In genomic region chr19:556611-557382, GRCh38 we compare ENCODE assay signal across 1 cellular context.
TF ChIP-seq lines count a peak whose summit lies in the region.

No MANE protein-coding gene starts in this region.

TF ChIP-seq in HepG2, 621 proteins besides CTCF, POLR2A, EP300 and RAD21 (continued from another document and continues in another):
- TF ChIP-seq PRDM10 (CRISPR knock-in tag; IDR thresholded peaks at IDR 0.05; ENCODE audit: low read depth), result no peak
- TF ChIP-seq ZFP90 (CRISPR knock-in tag; IDR thresholded peaks at IDR 0.05; ENCODE audit: borderline replicate concordance), result peak; percentile 70; the same call in 1 of the 2 replicates
- no peak for TF ChIP-seq MED8 (CRISPR knock-in tag; IDR thresholded peaks at IDR 0.05; ENCODE audit: insufficient replicate concordance)
- TF ChIP-seq ZNF234 (CRISPR knock-in tag; conservative IDR thresholded peaks at IDR 0.05), result no peak
- TF ChIP-seq ZFP36L1 (CRISPR knock-in tag; IDR thresholded peaks at IDR 0.05), result no peak
- TF ChIP-seq EED (CRISPR knock-in tag; IDR thresholded peaks at IDR 0.05), result no peak
- no peak for TF ChIP-seq ZNF260 (CRISPR knock-in tag; IDR thresholded peaks at IDR 0.05; ENCODE audit: borderline replicate concordance, low read depth)
- no peak for TF ChIP-seq PPARG (CRISPR knock-in tag; conservative IDR thresholded peaks at IDR 0.05)
- no peak for TF ChIP-seq XRCC5 (optimal IDR thresholded peaks at IDR 0.05; ENCODE audit: low read length)
- TF ChIP-seq PHF5A (CRISPR knock-in tag; IDR thresholded peaks at IDR 0.05; ENCODE audit: low read depth, unreplicated experiment), result no peak
- no peak for TF ChIP-seq NKX3-1 (CRISPR knock-in tag; IDR thresholded peaks at IDR 0.05)
- TF ChIP-seq MIER2 (CRISPR knock-in tag; IDR thresholded peaks at IDR 0.05), result no peak
- no peak for TF ChIP-seq ZNF703 (CRISPR knock-in tag; IDR thresholded peaks at IDR 0.05; ENCODE audit: borderline replicate concordance)
- TF ChIP-seq MLLT10 (CRISPR knock-in tag; IDR thresholded peaks at IDR 0.05), result no peak
- TF ChIP-seq MAX (IDR thresholded peaks at IDR 0.05), result no peak
- no peak for TF ChIP-seq NR2C2 (CRISPR knock-in tag; IDR thresholded peaks at IDR 0.05; ENCODE audit: borderline replicate concordance)
- TF ChIP-seq ZNF281 (CRISPR knock-in tag; IDR thresholded peaks at IDR 0.05; ENCODE audit: borderline replicate concordance), result no peak
- TF ChIP-seq KLF11 (CRISPR knock-in tag; IDR thresholded peaks at IDR 0.05), result no peak
- TF ChIP-seq ZUFSP (CRISPR knock-in tag; IDR thresholded peaks at IDR 0.05; ENCODE audit: borderline replicate concordance), result no peak
- TF ChIP-seq ZNF777 (CRISPR knock-in tag; IDR thresholded peaks at IDR 0.05), result 0 out of 2 replicates have a peak, but pooled peaks have one; percentile 42
- TF ChIP-seq ZSCAN30 (CRISPR knock-in tag; IDR thresholded peaks at IDR 0.05), result no peak
- TF ChIP-seq ZNF12 (CRISPR knock-in tag; IDR thresholded peaks at IDR 0.05), result no peak
- peak; percentile 33; the same call in 1 of the 2 replicates for TF ChIP-seq DMAP1 (CRISPR knock-in tag; IDR thresholded peaks at IDR 0.05)
- no peak for TF ChIP-seq ZNF335 (CRISPR knock-in tag; IDR thresholded peaks at IDR 0.05)
- TF ChIP-seq ATF4 (CRISPR knock-in tag; IDR thresholded peaks at IDR 0.05), result no peak
- TF ChIP-seq CHD2 (IDR thresholded peaks at IDR 0.05; ENCODE audit: low read depth, low read length), result no peak
- TF ChIP-seq ZNF17 (CRISPR knock-in tag; IDR thresholded peaks at IDR 0.05), result no peak
- TF ChIP-seq GABPA (IDR thresholded peaks at IDR 0.05; ENCODE audit: low read depth, low read length), result no peak
- no peak for TF ChIP-seq GABPA (CRISPR knock-in tag; IDR thresholded peaks at IDR 0.05; ENCODE audit: low read depth)
- TF ChIP-seq HCFC1 (IDR thresholded peaks at IDR 0.05; ENCODE audit: low read depth, low read length), result no peak
- TF ChIP-seq TFDP1 (CRISPR knock-in tag; IDR thresholded peaks at IDR 0.05; ENCODE audit: borderline replicate concordance), result no peak
- TF ChIP-seq FOXO4 (CRISPR knock-in tag; conservative IDR thresholded peaks at IDR 0.05), result no peak
- TF ChIP-seq ZNF180 (CRISPR knock-in tag; IDR thresholded peaks at IDR 0.05; ENCODE audit: borderline replicate concordance, low read depth), result no peak
- TF ChIP-seq ZNF549 (CRISPR knock-in tag; IDR thresholded peaks at IDR 0.05), result no peak
- no peak for TF ChIP-seq ZNF136 (CRISPR knock-in tag; IDR thresholded peaks at IDR 0.05; ENCODE audit: low read depth)
- no peak for TF ChIP-seq ZBTB39 (CRISPR knock-in tag; IDR thresholded peaks at IDR 0.05)
- no peak for TF ChIP-seq ZBTB44 (CRISPR knock-in tag; IDR thresholded peaks at IDR 0.05)
- no peak for TF ChIP-seq ZNF274 (CRISPR knock-in tag; IDR thresholded peaks at IDR 0.05)
- TF ChIP-seq SAFB2 (CRISPR knock-in tag; IDR thresholded peaks at IDR 0.05; ENCODE audit: borderline replicate concordance, low read depth), result 0 out of 2 replicates have a peak, but pooled peaks have one; percentile 5
- TF ChIP-seq ZBTB7B (CRISPR knock-in tag; IDR thresholded peaks at IDR 0.05), result no peak
- TF ChIP-seq ATF7-NPFF (CRISPR knock-in tag; IDR thresholded peaks at IDR 0.05; ENCODE audit: low read depth), result no peak
- TF ChIP-seq THRA (CRISPR knock-in tag; IDR thresholded peaks at IDR 0.05; ENCODE audit: borderline replicate concordance), result no peak
- TF ChIP-seq SNAPC5 (CRISPR knock-in tag; IDR thresholded peaks at IDR 0.05; ENCODE audit: borderline replicate concordance), result no peak
- TF ChIP-seq ISX (CRISPR knock-in tag; conservative IDR thresholded peaks at IDR 0.05), result no peak
- TF ChIP-seq SAP130 (CRISPR knock-in tag; IDR thresholded peaks at IDR 0.05; ENCODE audit: low read depth), result peak; percentile 36; the same call in 1 of the 2 replicates
- no peak for TF ChIP-seq NFE2 (CRISPR knock-in tag; IDR thresholded peaks at IDR 0.05)
